Comparison of ENCODE assay signal across 8 cellular contexts in the genomic region with DNA sequence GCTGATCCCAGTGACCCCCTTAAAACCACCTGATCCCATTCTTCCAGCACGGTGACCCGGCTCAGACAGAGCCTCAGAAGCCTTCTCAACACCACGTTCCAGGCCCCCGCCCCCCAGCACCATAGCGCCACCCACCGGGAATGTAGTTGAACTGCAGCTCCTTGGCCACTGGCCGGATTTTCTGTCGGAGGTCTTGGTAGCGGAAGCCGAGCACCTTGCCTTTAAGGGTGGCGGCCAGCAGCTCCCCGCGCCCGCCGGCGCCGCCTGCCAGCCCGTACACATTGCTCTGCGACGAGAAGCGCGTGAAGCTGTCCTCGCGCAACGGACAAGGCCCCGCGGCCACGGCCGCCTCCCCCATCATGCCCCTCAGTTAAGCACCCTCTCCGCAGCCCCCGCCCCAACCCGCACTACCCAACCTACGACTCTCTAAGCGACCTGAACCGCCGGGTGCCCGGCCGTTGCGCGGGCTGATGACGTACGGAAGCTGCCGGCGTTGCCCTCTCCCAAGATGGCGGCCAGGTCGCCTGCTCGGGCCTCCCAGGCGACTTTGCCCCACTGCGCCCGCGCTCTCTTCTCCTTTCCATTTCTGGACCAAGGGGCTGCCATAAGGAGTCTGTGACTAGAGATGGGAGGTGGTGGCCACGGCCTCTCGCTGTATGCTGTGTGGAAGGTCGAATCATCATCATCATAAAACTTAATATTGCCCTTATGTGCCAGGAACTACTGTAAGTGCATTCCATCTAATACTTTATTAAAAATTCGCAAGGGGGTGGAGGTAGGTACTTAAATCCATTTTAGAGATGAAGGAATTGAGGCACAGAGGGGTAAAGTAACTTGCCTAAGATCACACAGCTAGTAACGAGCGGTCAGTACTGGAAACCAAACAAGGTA. TPM values are rescaled to one million over a fixed set of nuclear protein-coding genes. Genes with fewer than 3 reads are reported as not detected.
DNase-seq lines count a peak whose midpoint lies in the region; ATAC-seq and TF ChIP-seq lines count a peak whose summit lies in the region.

A gene (minus strand): TSS at position 420 of the 891 bp plus-strand sequence. CDS start 59 bp downstream, at position 361.

- TF ChIP-seq CTCF in MM.1S (IDR thresholded peaks at IDR 0.05; ENCODE audit: low read length), result peak; percentile 98
- TF ChIP-seq CTCF in foreskin fibroblast (IDR thresholded peaks at IDR 0.05; ENCODE audit: low read depth, low read length), result peak; percentile 90
- TF ChIP-seq CTCF in neural crest cell (conservative IDR thresholded peaks at IDR 0.05), result peak; percentile 98

- peaks cover 20% of the 10 kb centered on the region for H3K27me3 Mint-ChIP-seq in neural crest cell (ENCODE audit: low read depth)
- no peaks in the 10 kb centered on the region for H3K27me3 Mint-ChIP-seq in stimulated activated naive CD8-positive, alpha-beta T cell treated with anti-CD3 and anti-CD28 coated beads, Interleukin-15, amount 100 ng/mL, for 72 hours

- H2AFZ ChIP-seq in MM.1S (ENCODE audit: low read length), result peak within 1 kb of the TSS; percentile 93

- peaks cover 15% of the 10 kb centered on the region for H3K4me1 ChIP-seq in MM.1S (ENCODE audit: low read length)

- H3K9me3 ChIP-seq in MM.1S (replicated peaks; ENCODE audit: insufficient read depth, low read length), result no peaks in the 10 kb centered on the region

- H3K36me3 Mint-ChIP-seq in neural crest cell (ENCODE audit: low read depth), result no peaks in the 10 kb centered on the region

- H3K36me3 ChIP-seq in H7 (replicated peaks; ENCODE audit: control insufficient read depth, insufficient read depth, low read length) (no peaks in the 10 kb centered on the region; the same call in 1 of the 2 replicates), MM.1S (replicated peaks; ENCODE audit: insufficient read depth, low read length) (no peaks in the 10 kb centered on the region)

- H3K27me3 ChIP-seq in H7 (ENCODE audit: control insufficient read depth, insufficient read depth, low read length) (no peaks in the 10 kb centered on the region; the same call in 1 of the 2 replicates), MM.1S (replicated peaks; ENCODE audit: insufficient read depth, low read length) (peaks cover 6% of the 10 kb centered on the region; the same call in 1 of the 2 replicates)

- H3K4me3 Mint-ChIP-seq in neural crest cell, result peak within 1 kb of the TSS; percentile 98
- peak within 1 kb of the TSS; percentile 90 to 96 for H3K4me3 Mint-ChIP-seq in stimulated activated naive CD8-positive, alpha-beta T cell treated with anti-CD3 and anti-CD28 coated beads, Interleukin-15, amount 100 ng/mL, for 72 hours

- H3F3A ChIP-seq in MM.1S (ENCODE audit: insufficient read depth, low read length), result no peaks in the 10 kb centered on the region

- H3K79me2 ChIP-seq in MM.1S (ENCODE audit: low read length), result peaks cover 10% of the 10 kb centered on the region

- H3K9ac ChIP-seq in MM.1S (ENCODE audit: low read length), result peak within 1 kb of the TSS; percentile 94

- no peaks in the 10 kb centered on the region for H3K9me3 Mint-ChIP-seq in neural crest cell
- H3K9me3 Mint-ChIP-seq in stimulated activated naive CD8-positive, alpha-beta T cell treated with anti-CD3 and anti-CD28 coated beads, Interleukin-15, amount 100 ng/mL, for 72 hours, result no peaks in the 10 kb centered on the region

- peak within 1 kb of the TSS; percentile 81 for H3K27ac ChIP-seq in MM.1S (ENCODE audit: low read length)

- peaks cover 15% of the 10 kb centered on the region for H3K4me1 Mint-ChIP-seq in neural crest cell
- peaks cover 56% of the 10 kb centered on the region for H3K4me1 Mint-ChIP-seq in stimulated activated naive CD8-positive, alpha-beta T cell treated with anti-CD3 and anti-CD28 coated beads, Interleukin-15, amount 100 ng/mL, for 72 hours

- H3K4me2 ChIP-seq in MM.1S (ENCODE audit: low read depth, low read length), result peak within 1 kb of the TSS; percentile 77

- peak; percentile 90 for DNase-seq in EL
- DNase-seq in H7, result peak; percentile 98
- DNase-seq in MM.1S, result peak; percentile 88
- DNase-seq in SHP77 (lab: John Stamatoyannopoulos, UW), result peak; percentile 84 to 88
- peak; percentile 75 for DNase-seq in activated gamma-delta T cell (lab: John Stamatoyannopoulos, UW)
- peak; percentile 89 to 96 for DNase-seq in foreskin fibroblast
- peak; percentile 93 for DNase-seq in neural crest cell (ENCODE audit: low read depth, low spot score)
- DNase-seq in stimulated activated naive CD8-positive, alpha-beta T cell treated with anti-CD3 and anti-CD28 coated beads, Interleukin-15, amount 100 ng/mL, for 72 hours, result peak; percentile 93

- no peaks in the 10 kb centered on the region for H3K9me2 ChIP-seq in MM.1S (replicated peaks; ENCODE audit: insufficient read depth, low read length)

- H4K20me1 ChIP-seq in MM.1S (ENCODE audit: insufficient read depth, low read length), result no peaks in the 10 kb centered on the region

- peak within 1 kb of the TSS; percentile 99 for H3K27ac Mint-ChIP-seq in neural crest cell (ENCODE audit: unreplicated experiment)
- peak within 1 kb of the TSS; percentile 98 to 99 for H3K27ac Mint-ChIP-seq in stimulated activated naive CD8-positive, alpha-beta T cell treated with anti-CD3 and anti-CD28 coated beads, Interleukin-15, amount 100 ng/mL, for 72 hours

- ATAC-seq in stimulated activated naive CD8-positive, alpha-beta T cell treated with anti-CD3 and anti-CD28 coated beads, Interleukin-15, amount 100 ng/mL, for 72 hours, result peak; percentile 90

- H3K4me3 ChIP-seq in H7 (ENCODE audit: insufficient read depth, low read depth, low read length) (peak within 1 kb of the TSS; percentile 77), MM.1S (ENCODE audit: low read length) (peak within 1 kb of the TSS; percentile 97), foreskin fibroblast (ENCODE audit: low read depth in 1 of 2, low read length in 2 of 2) (peak within 1 kb of the TSS; percentile 56 to 60)

RNA-seq across cellular contexts. Expression of the gene that starts here (rescaled TPM):
- 9.9 and 10.5 TPM in 2 replicates for total RNA-seq in H7 (2014; rRNA removed; shearing (Covaris generic))
- total RNA-seq in neural crest cell, result 30.0 and 30.2 TPM in 2 replicates

Comparison
In these comparisons a context has a peak if more than half of its experiments do, and no peak if none do; other contexts are left out.
1. Peak in every context shown above with its lines: DNase-seq, ATAC-seq, H3K4me3 ChIP-seq and H3K27ac ChIP-seq.